8 cellular contexts compared by ENCODE assay signal in the genomic region with DNA sequence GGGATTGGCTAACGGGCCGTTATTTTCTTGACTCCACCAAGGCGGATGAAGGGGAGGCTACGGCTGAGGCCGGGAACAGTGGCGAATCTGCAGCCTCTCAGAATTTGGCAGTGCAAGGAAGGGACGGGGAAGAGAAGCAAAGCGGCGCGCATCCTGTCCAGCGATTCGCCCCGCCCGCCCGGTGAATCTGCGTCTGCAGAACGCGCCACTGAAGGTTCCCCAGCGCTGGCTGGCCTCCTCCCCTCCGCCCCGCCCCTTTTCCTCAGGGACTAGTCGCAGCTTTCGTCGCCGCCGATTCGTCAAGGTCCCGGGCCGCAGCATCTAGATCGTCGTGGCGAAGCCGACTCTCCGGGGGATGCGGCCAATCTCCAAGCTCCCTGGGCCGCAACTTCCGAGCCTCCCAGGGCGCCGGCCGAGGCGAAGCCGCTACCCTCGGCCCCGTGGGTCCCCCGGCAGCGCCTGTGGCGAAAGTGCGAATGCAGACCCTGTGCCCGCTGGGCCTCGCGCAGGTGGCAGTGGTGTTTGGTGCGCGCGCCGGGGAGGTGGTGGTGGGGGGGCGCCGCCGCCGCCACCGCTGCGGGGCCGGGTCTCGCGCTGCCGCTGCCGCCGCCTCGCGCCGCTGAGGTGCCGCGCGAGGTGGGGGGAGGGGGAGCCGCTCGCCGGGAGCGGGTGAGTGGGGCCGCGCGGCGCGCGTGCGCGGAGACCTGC. TPM values are rescaled to one million over a fixed set of nuclear protein-coding genes. Genes with fewer than 3 reads are reported as not detected.
DNase-seq lines count a peak whose midpoint lies in the region; ATAC-seq and TF ChIP-seq lines count a peak whose summit lies in the region.

A gene (plus strand): TSS at position 299 of the 708 bp plus-strand sequence. CDS start 978 bp downstream, outside the sequence.

- H3K4me1 ChIP-seq in liver (ENCODE audit: control insufficient read depth in 4 of 4, insufficient read depth in 4 of 4, low read length in 3 of 4) = peaks cover 6 to 55% (median 41%) of the 10 kb centered on the region in 4 donors

- peaks cover 10 to 32% (median 24%) of the 10 kb centered on the region in 4 donors for H3K36me3 ChIP-seq in liver (ENCODE audit: control insufficient read depth in 4 of 4, insufficient read depth in 3 of 4, low read depth in 1 of 4, low read length in 3 of 4)

- H3K9ac ChIP-seq in liver (ENCODE audit: low read depth in 1 of 2, low read length in 2 of 2) = peak within 1 kb of the TSS; percentile 84 to 90

- under 1% methylated on average over 85 of the region's 85 CpGs for WGBS in liver

- peak in 1 of 2 donors; percentile 21 for TF ChIP-seq RAD21 in liver (IDR thresholded peaks at IDR 0.05)

- peak within 1 kb of the TSS; percentile 98 for H3K27ac ChIP-seq in liver (ENCODE audit: low read depth in 1 of 2, low read length in 2 of 2)

- H3K9me3 ChIP-seq in liver (ENCODE audit: control insufficient read depth in 4 of 4, low read length in 3 of 4) = no peaks in the 10 kb centered on the region

- no peak for TF ChIP-seq CTCF in liver (IDR thresholded peaks at IDR 0.05; ENCODE audit: low read depth, low read length, missing input control)

- peak; percentile 74 for ATAC-seq in GM19452 (IDR thresholded peaks at IDR 0.05; ENCODE audit: unreplicated experiment)
- peak; percentile 38 for ATAC-seq in HG03575 (IDR thresholded peaks at IDR 0.05; ENCODE audit: extremely low read depth, insufficient number of reproducible peaks, low FRiP score, unreplicated experiment)

- DNase-seq in CD1c-positive myeloid dendritic cell (ENCODE audit: extremely low spot score) (peak; percentile 98), NCI-H774 (lab: John Stamatoyannopoulos, UW) (peak; percentile 92), dermis blood vessel endothelial cell (peak; percentile 98)
- peak; percentile 98 for DNase-seq in activated CD4-positive, alpha-beta T cell treated with anti-CD3 and anti-CD28 coated beads, Interleukin-2, amount 50 U/mL, for 48 hours
- DNase-seq in stimulated activated CD4-positive, alpha-beta T cell treated with anti-CD3 and anti-CD28 coated beads, Interleukin-2, amount 100 ng/mL, for 48 hours = peak; percentile 95 to 96

- no peaks in the 10 kb centered on the region for H3K27me3 ChIP-seq in liver (ENCODE audit: control insufficient read depth in 4 of 4, insufficient read depth in 4 of 4, low read length in 3 of 4)

- peak within 1 kb of the TSS; percentile 62 to 96 (median 89) for H3K4me3 ChIP-seq in liver (ENCODE audit: low read depth in 1 of 3, low read length in 3 of 3)

TF ChIP-seq in liver, 16 proteins besides CTCF, POLR2A, EP300 and RAD21:
- TF ChIP-seq HNF4A (conservative IDR thresholded peaks at IDR 0.05) (peak in 1 of 2 donors; percentile 18), FOXA2 (IDR thresholded peaks at IDR 0.05) (no peak), TAF1 (conservative IDR thresholded peaks at IDR 0.05) (peak; percentile 51), EGR1 (IDR thresholded peaks at IDR 0.05; ENCODE audit: low read depth in 2 of 2) (peak in 1 of 2 donors; percentile 39), GABPA (IDR thresholded peaks at IDR 0.05 in 1 of 2, conservative IDR thresholded peaks at IDR 0.05 in 1 of 2) (peak; percentile 56 to 85), HNF4G (IDR thresholded peaks at IDR 0.05) (no peak), YY1 (IDR thresholded peaks at IDR 0.05) (peak; percentile 66), NR2F2 (IDR thresholded peaks at IDR 0.05) (peak; percentile 9), FOXA1 (IDR thresholded peaks at IDR 0.05) (no peak), JUND (IDR thresholded peaks at IDR 0.05) (peak in 1 of 2 donors; percentile 52), SP1 (IDR thresholded peaks at IDR 0.05) (peak; percentile 80)
- TF ChIP-seq, protein P1, sequence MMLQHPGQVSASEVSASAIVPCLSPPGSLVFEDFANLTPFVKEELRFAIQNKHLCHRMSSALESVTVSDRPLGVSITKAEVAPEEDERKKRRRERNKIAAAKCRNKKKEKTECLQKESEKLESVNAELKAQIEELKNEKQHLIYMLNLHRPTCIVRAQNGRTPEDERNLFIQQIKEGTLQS (IDR thresholded peaks at IDR 0.05) = no peak
- TF ChIP-seq, protein P2, sequence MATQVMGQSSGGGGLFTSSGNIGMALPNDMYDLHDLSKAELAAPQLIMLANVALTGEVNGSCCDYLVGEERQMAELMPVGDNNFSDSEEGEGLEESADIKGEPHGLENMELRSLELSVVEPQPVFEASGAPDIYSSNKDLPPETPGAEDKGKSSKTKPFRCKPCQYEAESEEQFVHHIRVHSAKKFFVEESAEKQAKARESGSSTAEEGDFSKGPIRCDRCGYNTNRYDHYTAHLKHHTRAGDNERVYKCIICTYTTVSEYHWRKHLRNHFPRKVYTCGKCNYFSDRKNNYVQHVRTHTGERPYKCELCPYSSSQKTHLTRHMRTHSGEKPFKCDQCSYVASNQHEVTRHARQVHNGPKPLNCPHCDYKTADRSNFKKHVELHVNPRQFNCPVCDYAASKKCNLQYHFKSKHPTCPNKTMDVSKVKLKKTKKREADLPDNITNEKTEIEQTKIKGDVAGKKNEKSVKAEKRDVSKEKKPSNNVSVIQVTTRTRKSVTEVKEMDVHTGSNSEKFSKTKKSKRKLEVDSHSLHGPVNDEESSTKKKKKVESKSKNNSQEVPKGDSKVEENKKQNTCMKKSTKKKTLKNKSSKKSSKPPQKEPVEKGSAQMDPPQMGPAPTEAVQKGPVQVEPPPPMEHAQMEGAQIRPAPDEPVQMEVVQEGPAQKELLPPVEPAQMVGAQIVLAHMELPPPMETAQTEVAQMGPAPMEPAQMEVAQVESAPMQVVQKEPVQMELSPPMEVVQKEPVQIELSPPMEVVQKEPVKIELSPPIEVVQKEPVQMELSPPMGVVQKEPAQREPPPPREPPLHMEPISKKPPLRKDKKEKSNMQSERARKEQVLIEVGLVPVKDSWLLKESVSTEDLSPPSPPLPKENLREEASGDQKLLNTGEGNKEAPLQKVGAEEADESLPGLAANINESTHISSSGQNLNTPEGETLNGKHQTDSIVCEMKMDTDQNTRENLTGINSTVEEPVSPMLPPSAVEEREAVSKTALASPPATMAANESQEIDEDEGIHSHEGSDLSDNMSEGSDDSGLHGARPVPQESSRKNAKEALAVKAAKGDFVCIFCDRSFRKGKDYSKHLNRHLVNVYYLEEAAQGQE (IDR thresholded peaks at IDR 0.05) = peak; percentile 52
- TF ChIP-seq, protein P3, sequence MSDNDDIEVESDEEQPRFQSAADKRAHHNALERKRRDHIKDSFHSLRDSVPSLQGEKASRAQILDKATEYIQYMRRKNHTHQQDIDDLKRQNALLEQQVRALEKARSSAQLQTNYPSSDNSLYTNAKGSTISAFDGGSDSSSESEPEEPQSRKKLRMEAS (IDR thresholded peaks at IDR 0.05) = peak; percentile 23
- TF ChIP-seq, protein P4, sequence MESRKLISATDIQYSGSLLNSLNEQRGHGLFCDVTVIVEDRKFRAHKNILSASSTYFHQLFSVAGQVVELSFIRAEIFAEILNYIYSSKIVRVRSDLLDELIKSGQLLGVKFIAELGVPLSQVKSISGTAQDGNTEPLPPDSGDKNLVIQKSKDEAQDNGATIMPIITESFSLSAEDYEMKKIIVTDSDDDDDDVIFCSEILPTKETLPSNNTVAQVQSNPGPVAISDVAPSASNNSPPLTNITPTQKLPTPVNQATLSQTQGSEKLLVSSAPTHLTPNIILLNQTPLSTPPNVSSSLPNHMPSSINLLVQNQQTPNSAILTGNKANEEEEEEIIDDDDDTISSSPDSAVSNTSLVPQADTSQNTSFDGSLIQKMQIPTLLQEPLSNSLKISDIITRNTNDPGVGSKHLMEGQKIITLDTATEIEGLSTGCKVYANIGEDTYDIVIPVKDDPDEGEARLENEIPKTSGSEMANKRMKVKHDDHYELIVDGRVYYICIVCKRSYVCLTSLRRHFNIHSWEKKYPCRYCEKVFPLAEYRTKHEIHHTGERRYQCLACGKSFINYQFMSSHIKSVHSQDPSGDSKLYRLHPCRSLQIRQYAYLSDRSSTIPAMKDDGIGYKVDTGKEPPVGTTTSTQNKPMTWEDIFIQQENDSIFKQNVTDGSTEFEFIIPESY (IDR thresholded peaks at IDR 0.05) = peak; percentile 59

RNA-seq across cellular contexts. Expression of the gene that starts here (rescaled TPM):
- total RNA-seq in dermis blood vessel endothelial cell = 2.6 and 5.3 TPM in 2 replicates
- total RNA-seq in liver = 1 to 10 TPM; 3.6 to 3.8 TPM
- 1 to 10 TPM; 2.7 to 4.9 TPM for polyA plus RNA-seq in liver

Comparison
In these comparisons a context has a peak if more than half of its experiments do, and no peak if none do; other contexts are left out.
1. Peak in every context shown above with its lines: DNase-seq, ATAC-seq, H3K4me3 ChIP-seq and H3K27ac ChIP-seq.